1 cellular context compared by ENCODE assay signal in the genomic region with DNA sequence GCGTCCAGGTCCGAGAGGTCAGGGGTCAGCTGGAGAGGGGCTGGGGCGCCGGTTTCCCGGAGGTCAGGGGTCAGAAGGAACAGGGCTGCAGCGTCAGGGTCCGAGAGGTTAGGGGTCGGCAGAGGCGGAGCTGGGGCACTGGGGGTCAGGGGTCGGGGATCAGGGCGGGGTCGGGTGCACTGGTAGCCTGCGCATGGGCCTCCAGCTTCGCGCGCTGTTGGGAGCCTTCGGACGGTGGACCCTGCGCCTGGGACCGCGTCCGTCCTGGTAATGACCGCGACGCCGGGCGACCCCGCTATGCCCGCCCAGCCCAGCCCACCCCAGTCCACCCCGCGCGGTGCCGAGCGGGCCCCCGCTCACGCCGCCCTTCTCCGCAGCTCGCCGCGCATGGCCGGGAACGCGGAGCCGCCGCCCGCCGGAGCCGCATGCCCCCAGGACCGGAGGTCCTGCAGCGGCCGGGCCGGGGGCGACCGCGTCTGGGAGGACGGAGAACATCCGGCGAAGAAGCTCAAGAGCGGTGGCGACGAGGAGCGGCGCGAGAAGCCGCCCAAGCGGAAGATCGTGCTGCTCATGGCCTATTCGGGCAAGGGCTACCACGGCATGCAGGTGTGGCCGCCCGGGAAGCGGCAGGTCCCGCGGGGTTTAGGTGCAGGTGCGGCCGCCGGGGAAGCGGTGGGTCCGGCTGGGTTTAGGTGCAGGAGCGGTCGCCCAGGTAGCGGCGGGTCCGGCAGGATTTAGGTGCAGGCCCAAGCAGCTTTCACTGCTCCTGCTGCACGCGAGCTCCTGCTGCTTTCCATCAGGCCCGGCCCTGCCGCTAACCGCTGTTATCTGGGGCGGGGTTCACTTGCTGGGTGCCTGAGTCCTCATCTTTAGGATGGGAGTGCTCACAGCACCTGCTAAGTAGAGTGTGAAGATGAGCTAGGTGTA.
TF ChIP-seq lines count a peak whose summit lies in the region.

No MANE protein-coding gene starts in this region.

TF ChIP-seq in WTC11, 78 proteins besides CTCF, POLR2A, EP300 and RAD21 (continued from another document):
- TF ChIP-seq ARID4B (CRISPR knock-in tag; IDR thresholded peaks at IDR 0.05; ENCODE audit: borderline replicate concordance) = peak; percentile 81
- TF ChIP-seq SMAD4 (CRISPR knock-in tag; IDR thresholded peaks at IDR 0.05) = no peak
- no peak for TF ChIP-seq NR1H2 (CRISPR knock-in tag; IDR thresholded peaks at IDR 0.05)
- TF ChIP-seq, protein P1, sequence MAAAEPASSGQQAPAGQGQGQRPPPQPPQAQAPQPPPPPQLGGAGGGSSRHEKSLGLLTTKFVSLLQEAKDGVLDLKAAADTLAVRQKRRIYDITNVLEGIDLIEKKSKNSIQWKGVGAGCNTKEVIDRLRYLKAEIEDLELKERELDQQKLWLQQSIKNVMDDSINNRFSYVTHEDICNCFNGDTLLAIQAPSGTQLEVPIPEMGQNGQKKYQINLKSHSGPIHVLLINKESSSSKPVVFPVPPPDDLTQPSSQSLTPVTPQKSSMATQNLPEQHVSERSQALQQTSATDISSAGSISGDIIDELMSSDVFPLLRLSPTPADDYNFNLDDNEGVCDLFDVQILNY (CRISPR knock-in tag; IDR thresholded peaks at IDR 0.05) = 0 out of 2 replicates have a peak, but pooled peaks have one; percentile 12
- no peak for TF ChIP-seq IRF2 (CRISPR knock-in tag; IDR thresholded peaks at IDR 0.05; ENCODE audit: borderline replicate concordance, low read depth)
- TF ChIP-seq GTF2I (CRISPR knock-in tag; conservative IDR thresholded peaks at IDR 0.05) = no peak
- TF ChIP-seq, protein P2, sequence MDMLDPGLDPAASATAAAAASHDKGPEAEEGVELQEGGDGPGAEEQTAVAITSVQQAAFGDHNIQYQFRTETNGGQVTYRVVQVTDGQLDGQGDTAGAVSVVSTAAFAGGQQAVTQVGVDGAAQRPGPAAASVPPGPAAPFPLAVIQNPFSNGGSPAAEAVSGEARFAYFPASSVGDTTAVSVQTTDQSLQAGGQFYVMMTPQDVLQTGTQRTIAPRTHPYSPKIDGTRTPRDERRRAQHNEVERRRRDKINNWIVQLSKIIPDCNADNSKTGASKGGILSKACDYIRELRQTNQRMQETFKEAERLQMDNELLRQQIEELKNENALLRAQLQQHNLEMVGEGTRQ (CRISPR knock-in tag; IDR thresholded peaks at IDR 0.05) = no peak; the same call in 1 of the 2 replicates
